14 cellular contexts compared by ENCODE assay signal in genomic region chr15:63372753-63373152, GRCh38. TPM values are rescaled to one million over a fixed set of nuclear protein-coding genes. Genes with fewer than 3 reads are reported as not detected.
DNase-seq lines count a peak whose midpoint lies in the region; ATAC-seq and TF ChIP-seq lines count a peak whose summit lies in the region.
"Had no signal": no experiment of that assay in that cellular context is flagged by ENCODE, and none has a peak within 500 bp of the region (broad histone marks: within the 10 kb centered on the region; RNA-seq: fewer than 3 reads in every experiment).

No MANE protein-coding gene starts in this region.

- peak overlapping the region; percentile 18 for H3K4me3 ChIP-seq in epithelial cell of proximal tubule (ENCODE audit: low read depth, low read length)
- H3K4me3 ChIP-seq: adrenal gland had no signal

- H3K27ac ChIP-seq in RWPE1: peak overlapping the region; percentile 90
- H3K27ac ChIP-seq: adrenal gland had no signal

- POLR2A ChIA-PET in RWPE1 (lab: Yijun Ruan, JAX; ENCODE audit: low non-redundant PET): no interaction called here

- CTCF ChIA-PET in RWPE1 (lab: Yijun Ruan, JAX): interaction anchor here (1.0 kb wide), 1 partner anchor 13 kb away, joined by 7 read pairs; no protein-coding TSS in a partner anchor

- DNase-seq in AG20443 (ENCODE audit: low spot score): peak; percentile 68
- DNase-seq in RWPE1 (ENCODE audit: low spot score): no peak
- no peak for DNase-seq in epithelial cell of proximal tubule (ENCODE audit: low read depth)
- peak; percentile 32 for DNase-seq in sciatic nerve (ENCODE audit: low spot score)
- no peak for DNase-seq in NCI-H82 treated with DMSO at 0.1 percent for 48 hours (lab: John Stamatoyannopoulos, UW; ENCODE audit: unreplicated experiment)
- no peak for DNase-seq in medulla oblongata (ENCODE audit: extremely low spot score)
- DNase-seq: activated B cell treated with CpG ODN at 0.5 μM for 24 hours; activated CD8-positive, alpha-beta memory T cell treated with anti-CD3 and anti-CD28 coated beads, Interleukin-2, amount 50 U/mL, for 4 hours; effector memory CD8-positive, alpha-beta T cell; Karpas-422; NCI-H2081 treated with DMSO at 0.1 percent for 48 hours had no signal

- TF ChIP-seq CTCF in RWPE1 (conservative IDR thresholded peaks at IDR 0.05; ENCODE audit: low read depth) (no peak), epithelial cell of proximal tubule (conservative IDR thresholded peaks at IDR 0.05; ENCODE audit: low read depth, low read length) (no peak)

- ATAC-seq in sciatic nerve: no peak
- no peak for ATAC-seq in GM18520 (IDR thresholded peaks at IDR 0.05; ENCODE audit: unreplicated experiment)
- no peak for ATAC-seq in GM21381 (IDR thresholded peaks at IDR 0.05; ENCODE audit: unreplicated experiment)
- ATAC-seq: effector memory CD8-positive, alpha-beta T cell had no signal

- intact Hi-C loops in sciatic nerve (cut with DNase I): no loop called here

RNA-seq across cellular contexts. Expression of gene CA12, which starts 8.9 kb away (rescaled TPM):
- total RNA-seq in epithelial cell of proximal tubule: 6.3 and 19.7 TPM in 2 replicates
- 4.0 TPM for total RNA-seq in sciatic nerve
- total RNA-seq: activated B cell treated with CpG ODN at 0.5 μM for 24 hours had no signal

Comparison
In these comparisons a context has a peak if more than half of its experiments do, and no peak if none do; other contexts are left out.
1. DNase-seq: peak in AG20443 (single experiment) and sciatic nerve (single experiment); none in RWPE1 (single experiment), epithelial cell of proximal tubule (single experiment), NCI-H82 treated with DMSO at 0.1 percent for 48 hours (single experiment) and medulla oblongata (single experiment).